In genomic region chr20:43740642-43741041, GRCh38 we compare ENCODE assay signal across 9 cellular contexts. TPM values are rescaled to one million over a fixed set of nuclear protein-coding genes. Genes with fewer than 3 reads are reported as not detected.
"Had no signal": no experiment of that assay in that cellular context is flagged by ENCODE, and none has a peak within 500 bp of the region (broad histone marks: within the 10 kb centered on the region; RNA-seq: fewer than 3 reads in every experiment).

No MANE protein-coding gene starts in this region.

- FAIRE-seq: G401.6, GM12878, GM12891, GM12892, GM18507, GM19239 had no signal

- ATAC-seq: GM12878 had no signal

- DNase-seq: GDM1, GF-D8 had no signal

- H3K4me3 ChIP-seq: GM12878 had no signal

RNA-seq across cellular contexts. Expression of gene GTSF1L, which starts 13.8 kb away (rescaled TPM):
- total RNA-seq: G401 had no signal
